In the genomic region with DNA sequence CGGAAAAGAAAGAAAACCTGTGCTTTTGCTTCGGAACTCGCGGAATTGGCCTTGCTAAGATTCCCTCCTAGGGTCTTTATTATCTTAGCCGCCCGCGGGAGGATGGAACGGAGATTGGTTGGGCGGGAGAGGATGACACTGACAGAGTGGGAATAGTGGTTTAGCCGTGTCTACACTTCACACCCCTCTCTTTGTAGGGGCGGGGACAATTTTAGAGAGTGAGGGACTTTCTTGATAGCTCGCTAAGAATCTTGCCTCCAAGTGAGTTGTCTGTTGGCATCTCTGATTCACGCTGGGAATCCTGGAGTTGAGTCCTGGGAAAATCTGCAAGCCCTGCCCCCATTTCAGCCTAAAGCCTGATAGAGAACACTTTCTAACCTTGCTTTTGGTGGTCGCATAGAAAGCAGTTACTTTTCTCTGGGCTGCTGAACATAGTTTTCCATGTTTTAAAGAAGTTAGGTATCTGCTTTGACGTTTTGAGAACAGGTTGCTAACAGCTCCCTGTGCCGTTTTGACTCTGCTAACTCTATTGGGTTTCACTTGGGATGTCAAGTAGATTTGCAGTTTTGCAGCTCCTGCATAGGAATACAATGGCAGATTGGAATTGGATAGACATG, we compare ENCODE assay signal across 8 cellular contexts. TPM values are rescaled to one million over a fixed set of nuclear protein-coding genes. Genes with fewer than 3 reads are reported as not detected.
DNase-seq lines count a peak whose midpoint lies in the region; ATAC-seq, FAIRE-seq and TF ChIP-seq lines count a peak whose summit lies in the region.

No MANE protein-coding gene starts in this region.

- peaks cover 31% of the 10 kb centered on the region for H3K79me2 ChIP-seq in ACC112 (ENCODE audit: control insufficient read depth, insufficient read depth, low read length, unreplicated experiment)

- peaks cover 21% of the 10 kb centered on the region for H3K36me3 ChIP-seq in ACC112 (ENCODE audit: insufficient read depth, low read length)
- peaks cover 9 to 39% of the 10 kb centered on the region in 2 donors for H3K36me3 ChIP-seq in psoas muscle (ENCODE audit: insufficient read depth in 1 of 2, low read depth in 1 of 2)

- H3K4me3 ChIP-seq in ACC112 (ENCODE audit: low read depth, low read length) (peak overlapping the region; percentile 96), psoas muscle (peak overlapping the region; percentile 80)

- 0 to 1% (median 0%) methylated on average over 16 of the region's 16 CpGs for WGBS in psoas muscle, 3 donors

- ATAC-seq in activated T-cell treated with anti-CD3 and anti-CD28 coated beads, Interleukin-2, amount 50 U/mL, for 72 hours (replicated peaks in 1 of 2): peak; percentile 24 to 46
- ATAC-seq in psoas muscle: peak in 3 of 4 donors; percentile 22 to 46 (median 34)

- intact Hi-C loops in psoas muscle (cut with DNase I): loop anchor here (2.0 to 10.0 kb wide), 2 partner anchors 106 kb away; partner anchors contain the start of gene BPTF (in 2 of the 2)

- H3K27ac Mint-ChIP-seq in activated T-cell treated with anti-CD3 and anti-CD28 coated beads, Interleukin-2, amount 50 U/mL, for 72 hours: peak overlapping the region; percentile 100

- peaks cover 2 to 19% of the 10 kb centered on the region in 2 donors for H3K36me3 Mint-ChIP-seq in activated T-cell treated with anti-CD3 and anti-CD28 coated beads, Interleukin-2, amount 50 U/mL, for 72 hours (ENCODE audit: insufficient read depth in 2 of 2)

- peak; percentile 45 for FAIRE-seq in GM12891 (lab: Jason Lieb, UNC)

- H3K27me3 ChIP-seq in ACC112 (ENCODE audit: insufficient read depth, low read length) (no peaks in the 10 kb centered on the region), psoas muscle (ENCODE audit: insufficient read depth in 3 of 3, low read length in 2 of 3) (no peaks in the 10 kb centered on the region)

- no peak for TF ChIP-seq CTCF in psoas muscle (IDR thresholded peaks at IDR 0.05)

- no peak for TF ChIP-seq POLR2A in GM12891 (IDR thresholded peaks at IDR 0.05; ENCODE audit: low read depth, low read length)

- H3K27me3 Mint-ChIP-seq in activated T-cell treated with anti-CD3 and anti-CD28 coated beads, Interleukin-2, amount 50 U/mL, for 72 hours (ENCODE audit: low read depth): no peaks in the 10 kb centered on the region

- H3K4me3 Mint-ChIP-seq in activated T-cell treated with anti-CD3 and anti-CD28 coated beads, Interleukin-2, amount 50 U/mL, for 72 hours: peak overlapping the region; percentile 99 to 100

- peak overlapping the region; percentile 95 for H2AFZ ChIP-seq in ACC112 (ENCODE audit: low read length, unreplicated experiment)

- DNase-seq in GM12891 (ENCODE audit: insufficient read length, low spot score) (peak; percentile 27), M059J (ENCODE audit: low read depth) (peak; percentile 52), glomerular visceral epithelial cell (ENCODE audit: extremely low spot score) (peak; percentile 46), psoas muscle (no peak), SHP77 (lab: John Stamatoyannopoulos, UW) (no peak), COR-L47 (lab: John Stamatoyannopoulos, UW) (no peak)
- DNase-seq in activated T-cell treated with anti-CD3 and anti-CD28 coated beads, Interleukin-2, amount 50 U/mL, for 72 hours: peak; percentile 43 to 45

- H3K4me1 ChIP-seq in ACC112 (ENCODE audit: control insufficient read depth, insufficient read depth, low read length, unreplicated experiment) (peaks cover 3% of the 10 kb centered on the region), psoas muscle (peaks cover 14% of the 10 kb centered on the region)

- no peaks in the 10 kb centered on the region for H3K9me3 ChIP-seq in psoas muscle

- H3K9me3 Mint-ChIP-seq in activated T-cell treated with anti-CD3 and anti-CD28 coated beads, Interleukin-2, amount 50 U/mL, for 72 hours: no peaks in the 10 kb centered on the region

- peaks cover 29% of the 10 kb centered on the region for H3K4me1 Mint-ChIP-seq in activated T-cell treated with anti-CD3 and anti-CD28 coated beads, Interleukin-2, amount 50 U/mL, for 72 hours (ENCODE audit: low read depth)

- peak overlapping the region; percentile 78 for H3K27ac ChIP-seq in ACC112 (ENCODE audit: low read depth, low read length)
- peak overlapping the region; percentile 90 for H3K27ac ChIP-seq in psoas muscle

TF ChIP-seq in GM12891, 5 proteins besides CTCF, POLR2A, EP300 and RAD21:
- TF ChIP-seq TAF1 (IDR thresholded peaks at IDR 0.05; ENCODE audit: low read depth, low read length) (no peak), POLR2AphosphoS5 (IDR thresholded peaks at IDR 0.05; ENCODE audit: low read depth, low read length) (no peak)

RNA-seq across cellular contexts. Expression of gene NOL11, which starts 0.7 kb away (rescaled TPM):
- 29.6 TPM for polyA plus RNA-seq in GM12891 (2012; ENCODE audit: low read depth, missing spikeins)
- 34.1 and 51.4 TPM in 2 replicates for total RNA-seq in M059J (2014; rRNA removed; shearing (Covaris generic))
- 10 to 100 TPM; 47.7 to 63.6 TPM for total RNA-seq in activated T-cell treated with anti-CD3 and anti-CD28 coated beads, Interleukin-2, amount 50 U/mL, for 72 hours
- total RNA-seq in psoas muscle: 10 to 100 TPM; 29.9 to 37.3 (median 33.3) TPM
- 10 to 100 TPM; 30.9 to 53.6 (median 52.1) TPM for polyA plus RNA-seq in psoas muscle

Comparison
In these comparisons a context has a peak if more than half of its experiments do, and no peak if none do; other contexts are left out.
1. DNase-seq: peak in GM12891 (single experiment), M059J (single experiment), activated T-cell treated with anti-CD3 and anti-CD28 coated beads, Interleukin-2, amount 50 U/mL, for 72 hours (2 of 2) and glomerular visceral epithelial cell (single experiment); none in psoas muscle (0 of 2), SHP77 (0 of 2) and COR-L47 (single experiment).